Comparison of ENCODE assay signal across 15 cellular contexts in genomic region chr14:100892496-100893227, GRCh38. TPM values are rescaled to one million over a fixed set of nuclear protein-coding genes. Genes with fewer than 3 reads are reported as not detected.
A peak's percentile ranks its signal among the peaks of the same experiment; 100 is the strongest.
DNase-seq lines count a peak whose midpoint lies in the region; ATAC-seq and TF ChIP-seq lines count a peak whose summit lies in the region.
"Had no signal": no experiment of that assay in that cellular context is flagged by ENCODE, and none has a peak within 500 bp of the region (broad histone marks: within the 10 kb centered on the region; RNA-seq: fewer than 3 reads in every experiment).

No MANE protein-coding gene starts in this region.

- H3K9me3 ChIP-seq in upper lobe of right lung: no peaks in the 10 kb centered on the region
- H3K9me3 ChIP-seq: BLaER1 had no signal

- no peaks in the 10 kb centered on the region for H3K4me1 ChIP-seq in upper lobe of right lung

- intact Hi-C loops in upper lobe of right lung (cut with DNase I): no loop called here

- no peak overlapping the region for H3K4me3 ChIP-seq in upper lobe of right lung
- H3K4me3 ChIP-seq: BLaER1, GM23248 had no signal

- H3K27ac ChIP-seq in upper lobe of right lung: no peak overlapping the region
- H3K27ac ChIP-seq: BLaER1, GM23248, KMS-11 had no signal

- ATAC-seq in upper lobe of right lung: no peak
- ATAC-seq in HG03565 (IDR thresholded peaks at IDR 0.05; ENCODE audit: unreplicated experiment): no peak

- H3K4me3 Mint-ChIP-seq in osteocyte (ENCODE audit: unreplicated experiment): no peak overlapping the region

- H3K9me3 Mint-ChIP-seq in osteocyte (ENCODE audit: unreplicated experiment): no peaks in the 10 kb centered on the region

- peak; percentile 48 for DNase-seq in activated effector memory CD4-positive, alpha-beta T cell treated with anti-CD3 and anti-CD28 coated beads, Interleukin-2, amount 50 U/mL, for 16 hours
- DNase-seq in activated effector memory CD4-positive, alpha-beta T cell treated with Interleukin-2 at 50 U/mL for 16 hours: no peak
- DNase-seq in ecto neural progenitor cell (ENCODE audit: low spot score) (peak; percentile 32), osteocyte (ENCODE audit: extremely low spot score, unreplicated experiment) (peak; percentile 71), upper lobe of right lung (peak; percentile 27), NCI-H1417 (lab: John Stamatoyannopoulos, UW) (no peak), DMS114 treated with DMSO at 0.1 percent for 48 hours (lab: John Stamatoyannopoulos, UW; ENCODE audit: unreplicated experiment) (no peak)
- DNase-seq: GF-D8, GM23248, NCI-H1436 treated with DMSO at 0.1 percent for 48 hours, NCI-H2029 treated with DMSO at 0.1 percent for 48 hours, NCI-H82 had no signal

- no peaks in the 10 kb centered on the region for H3K36me3 Mint-ChIP-seq in osteocyte (ENCODE audit: unreplicated experiment)

- peaks cover 18% of the 10 kb centered on the region for H3K27me3 ChIP-seq in upper lobe of right lung

- no peaks in the 10 kb centered on the region for H3K36me3 ChIP-seq in upper lobe of right lung
- H3K36me3 ChIP-seq: BLaER1 had no signal

- H3K27ac Mint-ChIP-seq in osteocyte (ENCODE audit: unreplicated experiment): no peak overlapping the region

- peaks cover 38% of the 10 kb centered on the region for H3K27me3 Mint-ChIP-seq in osteocyte (ENCODE audit: unreplicated experiment)

- TF ChIP-seq CTCF in osteocyte (IDR thresholded peaks at IDR 0.05) (no peak), upper lobe of right lung (IDR thresholded peaks at IDR 0.05) (no peak)

- H3K4me1 Mint-ChIP-seq in osteocyte (ENCODE audit: unreplicated experiment): peaks cover 3% of the 10 kb centered on the region

RNA-seq across cellular contexts. Expression of gene RTL1, which starts 10.9 kb away (rescaled TPM):
- total RNA-seq in osteocyte: not detected in 2 replicates
- total RNA-seq in upper lobe of right lung: not detected
- total RNA-seq: GM23248 had no signal

Comparison
In these comparisons a context has a peak if more than half of its experiments do, and no peak if none do; other contexts are left out.
1. DNase-seq: peak in activated effector memory CD4-positive, alpha-beta T cell treated with anti-CD3 and anti-CD28 coated beads, Interleukin-2, amount 50 U/mL, for 16 hours (single experiment), ecto neural progenitor cell (single experiment), osteocyte (single experiment) and upper lobe of right lung (single experiment); none in activated effector memory CD4-positive, alpha-beta T cell treated with Interleukin-2 at 50 U/mL for 16 hours (single experiment), NCI-H1417 (0 of 3) and DMS114 treated with DMSO at 0.1 percent for 48 hours (single experiment).